In genomic region chr5:134027203-134027582, GRCh38 we compare ENCODE assay signal across 1 cellular context.
TF ChIP-seq lines count a peak whose summit lies in the region.

No MANE protein-coding gene starts in this region.

TF ChIP-seq in H1, 55 proteins besides CTCF, POLR2A, EP300 and RAD21:
- TF ChIP-seq BACH1 (IDR thresholded peaks at IDR 0.05; ENCODE audit: low read length) (no peak), SP2 (IDR thresholded peaks at IDR 0.05; ENCODE audit: low read length) (no peak), SUZ12 (IDR thresholded peaks at IDR 0.05; ENCODE audit: low read length) (no peak), TCF12 (IDR thresholded peaks at IDR 0.05; ENCODE audit: low read depth, low read length) (no peak), E2F6 (IDR thresholded peaks at IDR 0.05) (no peak), TAF7 (optimal IDR thresholded peaks at IDR 0.05; ENCODE audit: borderline replicate concordance, low read depth, low read length) (no peak), ASH2L (IDR thresholded peaks at IDR 0.05; ENCODE audit: low read length) (no peak), MAFK (IDR thresholded peaks at IDR 0.05; ENCODE audit: low read depth, low read length) (no peak), HDAC2 (IDR thresholded peaks at IDR 0.05; ENCODE audit: borderline replicate concordance in 1 of 2, low read depth in 2 of 2, low read length in 2 of 2) (no peak), EZH2 (IDR thresholded peaks at IDR 0.05; ENCODE audit: low read depth, low read length, severe bottlenecking) (no peak), NRF1 (IDR thresholded peaks at IDR 0.05; ENCODE audit: low read depth, low read length) (no peak)
